ENCODE assay signal across 18 cellular contexts in genomic region chr7:112283382-112283910, GRCh38.
A peak's percentile ranks its signal among the peaks of the same experiment; 100 is the strongest.
DNase-seq lines count a peak whose midpoint lies in the region; ATAC-seq, FAIRE-seq and TF ChIP-seq lines count a peak whose summit lies in the region.
"Had no signal": no experiment of that assay in that cellular context is flagged by ENCODE, and none has a peak within 500 bp of the region (broad histone marks: within the 10 kb centered on the region; RNA-seq: fewer than 3 reads in every experiment).

No MANE protein-coding gene starts in this region.

- H3K79me2 ChIP-seq in HepG2 (ENCODE audit: insufficient read depth, low read length) = no peaks in the 10 kb centered on the region

- H3K27ac Mint-ChIP-seq in natural killer cell (peak overlapping the region; percentile 21 to 58), osteocyte (ENCODE audit: unreplicated experiment) (no peak overlapping the region)
- peak overlapping the region in 1 of 2 donors; percentile 32 for H3K27ac Mint-ChIP-seq in natural killer cell treated with Interleukin-12 subunit alpha and Interleukin-12 subunit beta and Interleukin-15 and Interleukin-18, amount 100 ng/mL, for 72 hours

- no peak for TF ChIP-seq POLR2A in HepG2 (IDR thresholded peaks at IDR 0.05; ENCODE audit: insufficient read depth in 1 of 2, low read depth in 2 of 2, low read length in 2 of 2)

- no peak overlapping the region for H3K4me3 ChIP-seq in HepG2 (replicated peaks in 1 of 3; ENCODE audit: insufficient read depth in 1 of 3, low read depth in 2 of 3, low read length in 3 of 3)
- H3K4me3 ChIP-seq: thyroid gland had no signal

- in situ Hi-C loops in HepG2 (cut with HindIII; ENCODE audit: extremely low pct_ligation_motif_present, low pct_unique_long_range_greater_than_20kb) = no loop called here

- 95% methylated on average over 4 of the region's 4 CpGs for WGBS in HepG2 (ENCODE audit: low lambda C conversion rate)

- H3K27me3 ChIP-seq in HepG2 (ENCODE audit: control insufficient read depth in 1 of 2, insufficient read depth in 2 of 2, low read length in 2 of 2) = no peaks in the 10 kb centered on the region
- H3K27me3 ChIP-seq: thyroid gland had no signal

- POLR2A ChIA-PET in HepG2 (lab: Yijun Ruan, JAX) = no interaction called here

- H3K4me1 Mint-ChIP-seq in natural killer cell (peaks cover 41 to 46% of the 10 kb centered on the region in 2 donors), osteocyte (ENCODE audit: unreplicated experiment) (peaks cover 19% of the 10 kb centered on the region)
- peaks cover 29 to 31% of the 10 kb centered on the region in 2 donors for H3K4me1 Mint-ChIP-seq in natural killer cell treated with Interleukin-12 subunit alpha and Interleukin-12 subunit beta and Interleukin-15 and Interleukin-18, amount 100 ng/mL, for 72 hours (ENCODE audit: low read depth in 2 of 2)

- no peak for TF ChIP-seq EP300 in HepG2 (IDR thresholded peaks at IDR 0.05; ENCODE audit: low read depth in 2 of 2, low read length in 2 of 2)
- TF ChIP-seq EP300 in HepG2 (CRISPR knock-in tag; IDR thresholded peaks at IDR 0.05; ENCODE audit: borderline replicate concordance) = no peak

- no peak for TF ChIP-seq CTCF in natural killer cell (IDR thresholded peaks at IDR 0.05)
- no peak for TF ChIP-seq CTCF in HepG2 (CRISPR knock-in tag; IDR thresholded peaks at IDR 0.05)
- no peak for TF ChIP-seq CTCF in osteocyte (IDR thresholded peaks at IDR 0.05)

- H3K27me3 Mint-ChIP-seq in natural killer cell (ENCODE audit: low read depth in 2 of 2) (no peaks in the 10 kb centered on the region), osteocyte (ENCODE audit: unreplicated experiment) (no peaks in the 10 kb centered on the region)
- H3K27me3 Mint-ChIP-seq in natural killer cell treated with Interleukin-12 subunit alpha and Interleukin-12 subunit beta and Interleukin-15 and Interleukin-18, amount 100 ng/mL, for 72 hours = no peaks in the 10 kb centered on the region

- DNase-seq in natural killer cell (no peak), HepG2 (ENCODE audit: low spot score) (no peak), NCI-H2107 (lab: John Stamatoyannopoulos, UW) (no peak), osteocyte (ENCODE audit: extremely low spot score, unreplicated experiment) (no peak)
- DNase-seq in natural killer cell treated with Interleukin-12 subunit alpha and Interleukin-12 subunit beta and Interleukin-15 and Interleukin-18, amount 100 ng/mL, for 72 hours (ENCODE audit: low spot score) = no peak
- no peak for DNase-seq in activated T-cell treated with anti-CD3 and anti-CD28 coated beads, Interleukin-2, amount 50 U/mL, for 1 hour
- DNase-seq: activated CD8-positive, alpha-beta memory T cell treated with anti-CD3 and anti-CD28 coated beads, Interleukin-2, amount 50 U/mL, for 48 hours; GOT3; NCI-H1417; NCI-H748 treated with DMSO at 0.1 percent for 48 hours; occipital lobe; SIG-M5; stimulated activated CD4-positive, alpha-beta T cell treated with anti-CD3 and anti-CD28 coated beads, Interleukin-12 subunit alpha, Interleukin-12 subunit beta, amount 100 ng/mL, for 4 hours; thyroid gland had no signal

- H4K20me1 ChIP-seq in HepG2 (ENCODE audit: insufficient read depth, low read length) = no peaks in the 10 kb centered on the region

- no peak for ATAC-seq in natural killer cell
- ATAC-seq in natural killer cell treated with Interleukin-12 subunit alpha and Interleukin-12 subunit beta and Interleukin-15 and Interleukin-18, amount 100 ng/mL, for 72 hours = no peak
- ATAC-seq in HG02610 (IDR thresholded peaks at IDR 0.05; ENCODE audit: unreplicated experiment) = peak; percentile 33
- ATAC-seq in HG03354 (IDR thresholded peaks at IDR 0.05; ENCODE audit: poor library complexity, severe bottlenecking, unreplicated experiment) = peak; percentile 71
- no peak for ATAC-seq in HepG2

- H3K9ac ChIP-seq in HepG2 (ENCODE audit: insufficient read depth, low read depth, low read length) = no peak overlapping the region

- no peak overlapping the region for H3K27ac ChIP-seq in HepG2 (ENCODE audit: extremely low read length, insufficient read depth, low read length)
- H3K27ac ChIP-seq: 22Rv1, thyroid gland had no signal

- H3K36me3 ChIP-seq in HepG2 (replicated peaks in 1 of 2; ENCODE audit: control insufficient read depth in 1 of 2, insufficient read depth in 2 of 2, low read length in 2 of 2) = peaks cover 1 to 9% of the 10 kb centered on the region in 2 experiments; a peak in 4 of 5 replicates
- H3K36me3 ChIP-seq: thyroid gland had no signal

- no peak for FAIRE-seq in HepG2 (lab: Jason Lieb, UNC)
- FAIRE-seq: colon had no signal

- H3K36me3 Mint-ChIP-seq in natural killer cell = no peaks in the 10 kb centered on the region
- no peaks in the 10 kb centered on the region for H3K36me3 Mint-ChIP-seq in natural killer cell treated with Interleukin-12 subunit alpha and Interleukin-12 subunit beta and Interleukin-15 and Interleukin-18, amount 100 ng/mL, for 72 hours
- H3K36me3 Mint-ChIP-seq in osteocyte (ENCODE audit: unreplicated experiment) = peaks cover 3% of the 10 kb centered on the region

- H3K4me2 ChIP-seq in HepG2 (ENCODE audit: low read depth, low read length) = no peak overlapping the region

- H3K4me1 ChIP-seq in HepG2 (ENCODE audit: insufficient read depth, low read length) = peaks cover 7% of the 10 kb centered on the region; the same call in 1 of the 2 replicates
- H3K4me1 ChIP-seq: thyroid gland had no signal

- intact Hi-C loops in natural killer cell (cut with micrococcal nuclease) = no loop called here
- intact Hi-C loops in HepG2 (cut with micrococcal nuclease; ENCODE audit: unreplicated experiment) = no loop called here

- H3K9me3 Mint-ChIP-seq in natural killer cell (no peaks in the 10 kb centered on the region), osteocyte (ENCODE audit: unreplicated experiment) (peaks cover 6% of the 10 kb centered on the region)
- no peaks in the 10 kb centered on the region for H3K9me3 Mint-ChIP-seq in natural killer cell treated with Interleukin-12 subunit alpha and Interleukin-12 subunit beta and Interleukin-15 and Interleukin-18, amount 100 ng/mL, for 72 hours

- CTCF ChIA-PET in HepG2 (lab: Yijun Ruan, JAX; ENCODE audit: low intra/inter-chr PET ratio, low total read pairs) = no interaction called here

- BruUV-seq in HepG2 (replicated peaks; lab: Mats Ljungman, UMichigan) = no TSS peak

- TF ChIP-seq RAD21 in HepG2 (CRISPR knock-in tag; IDR thresholded peaks at IDR 0.05) = no peak

- H3K4me3 Mint-ChIP-seq in natural killer cell = no peak overlapping the region
- H3K4me3 Mint-ChIP-seq in natural killer cell treated with Interleukin-12 subunit alpha and Interleukin-12 subunit beta and Interleukin-15 and Interleukin-18, amount 100 ng/mL, for 72 hours = no peak overlapping the region
- H3K4me3 Mint-ChIP-seq in osteocyte (ENCODE audit: unreplicated experiment) = no peak overlapping the region

- H2AFZ ChIP-seq in HepG2 (ENCODE audit: low read length) = no peak overlapping the region

- no peaks in the 10 kb centered on the region for H3K9me3 ChIP-seq in HepG2 (ENCODE audit: low read length)
- H3K9me3 ChIP-seq: thyroid gland had no signal

TF ChIP-seq in HepG2, 621 proteins besides CTCF, POLR2A, EP300 and RAD21 (continues in another document):
- TF ChIP-seq PAXIP1 (CRISPR knock-in tag; conservative IDR thresholded peaks at IDR 0.05) (no peak), ISX (CRISPR knock-in tag; conservative IDR thresholded peaks at IDR 0.05) (no peak), ZSCAN9 (CRISPR knock-in tag; IDR thresholded peaks at IDR 0.05; ENCODE audit: borderline replicate concordance) (no peak), MAFG (CRISPR knock-in tag; IDR thresholded peaks at IDR 0.05) (no peak), IRX3 (CRISPR knock-in tag; IDR thresholded peaks at IDR 0.05; ENCODE audit: borderline replicate concordance, low read depth) (no peak), ZNF468 (CRISPR knock-in tag; IDR thresholded peaks at IDR 0.05) (no peak), CREBL2 (CRISPR knock-in tag; IDR thresholded peaks at IDR 0.05; ENCODE audit: borderline replicate concordance) (no peak), ZBTB21 (CRISPR knock-in tag; IDR thresholded peaks at IDR 0.05) (no peak), TBL1XR1 (IDR thresholded peaks at IDR 0.05; ENCODE audit: borderline replicate concordance, low read length, partially characterized antibody) (no peak), RXRA (CRISPR knock-in tag; IDR thresholded peaks at IDR 0.05) (no peak)
- TF ChIP-seq, protein P1, sequence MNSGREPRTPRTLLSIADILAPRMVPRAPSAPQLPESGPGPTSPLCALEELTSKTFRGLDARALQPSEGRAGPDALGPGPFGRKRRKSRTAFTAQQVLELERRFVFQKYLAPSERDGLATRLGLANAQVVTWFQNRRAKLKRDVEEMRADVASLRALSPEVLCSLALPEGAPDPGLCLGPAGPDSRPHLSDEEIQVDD (CRISPR knock-in tag; IDR thresholded peaks at IDR 0.05; ENCODE audit: borderline replicate concordance) = no peak
- TF ChIP-seq, protein P2, sequence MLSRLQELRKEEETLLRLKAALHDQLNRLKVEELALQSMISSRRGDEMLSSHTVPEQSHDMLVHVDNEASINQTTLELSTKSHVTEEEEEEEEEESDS (CRISPR knock-in tag; IDR thresholded peaks at IDR 0.05; ENCODE audit: borderline replicate concordance) = no peak

Comparison
In these comparisons a context has a peak if more than half of its experiments do, and no peak if none do; other contexts are left out.
1. ATAC-seq: peak in HG02610 (single experiment) and HG03354 (single experiment); none in natural killer cell (0 of 3), natural killer cell treated with Interleukin-12 subunit alpha and Interleukin-12 subunit beta and Interleukin-15 and Interleukin-18, amount 100 ng/mL, for 72 hours (0 of 2) and HepG2 (single experiment).